In genomic region chr3:190513409-190514162, GRCh38 we compare ENCODE assay signal across 1 cellular context.
TF ChIP-seq lines count a peak whose summit lies in the region.

TSS of gene IL1RAP (plus strand) at chr3:190514085. CDS start at chr3:190564290, 50,205 bp downstream.

TF ChIP-seq in liver, 16 proteins besides CTCF, POLR2A, EP300 and RAD21 (continued from another document):
- TF ChIP-seq, protein P1, sequence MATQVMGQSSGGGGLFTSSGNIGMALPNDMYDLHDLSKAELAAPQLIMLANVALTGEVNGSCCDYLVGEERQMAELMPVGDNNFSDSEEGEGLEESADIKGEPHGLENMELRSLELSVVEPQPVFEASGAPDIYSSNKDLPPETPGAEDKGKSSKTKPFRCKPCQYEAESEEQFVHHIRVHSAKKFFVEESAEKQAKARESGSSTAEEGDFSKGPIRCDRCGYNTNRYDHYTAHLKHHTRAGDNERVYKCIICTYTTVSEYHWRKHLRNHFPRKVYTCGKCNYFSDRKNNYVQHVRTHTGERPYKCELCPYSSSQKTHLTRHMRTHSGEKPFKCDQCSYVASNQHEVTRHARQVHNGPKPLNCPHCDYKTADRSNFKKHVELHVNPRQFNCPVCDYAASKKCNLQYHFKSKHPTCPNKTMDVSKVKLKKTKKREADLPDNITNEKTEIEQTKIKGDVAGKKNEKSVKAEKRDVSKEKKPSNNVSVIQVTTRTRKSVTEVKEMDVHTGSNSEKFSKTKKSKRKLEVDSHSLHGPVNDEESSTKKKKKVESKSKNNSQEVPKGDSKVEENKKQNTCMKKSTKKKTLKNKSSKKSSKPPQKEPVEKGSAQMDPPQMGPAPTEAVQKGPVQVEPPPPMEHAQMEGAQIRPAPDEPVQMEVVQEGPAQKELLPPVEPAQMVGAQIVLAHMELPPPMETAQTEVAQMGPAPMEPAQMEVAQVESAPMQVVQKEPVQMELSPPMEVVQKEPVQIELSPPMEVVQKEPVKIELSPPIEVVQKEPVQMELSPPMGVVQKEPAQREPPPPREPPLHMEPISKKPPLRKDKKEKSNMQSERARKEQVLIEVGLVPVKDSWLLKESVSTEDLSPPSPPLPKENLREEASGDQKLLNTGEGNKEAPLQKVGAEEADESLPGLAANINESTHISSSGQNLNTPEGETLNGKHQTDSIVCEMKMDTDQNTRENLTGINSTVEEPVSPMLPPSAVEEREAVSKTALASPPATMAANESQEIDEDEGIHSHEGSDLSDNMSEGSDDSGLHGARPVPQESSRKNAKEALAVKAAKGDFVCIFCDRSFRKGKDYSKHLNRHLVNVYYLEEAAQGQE (IDR thresholded peaks at IDR 0.05): peak; percentile 56
- TF ChIP-seq RXRA (IDR thresholded peaks at IDR 0.05) (peak; percentile 56 to 71), GABPA (IDR thresholded peaks at IDR 0.05 in 1 of 2, conservative IDR thresholded peaks at IDR 0.05 in 1 of 2) (peak in 1 of 2 donors; percentile 50), FOXA2 (IDR thresholded peaks at IDR 0.05) (peak; percentile 5), YY1 (IDR thresholded peaks at IDR 0.05) (peak; percentile 61), JUND (IDR thresholded peaks at IDR 0.05) (peak in 1 of 2 donors; percentile 60), SP1 (IDR thresholded peaks at IDR 0.05) (peak; percentile 70)
